26 cellular contexts compared by ENCODE assay signal in the genomic region with DNA sequence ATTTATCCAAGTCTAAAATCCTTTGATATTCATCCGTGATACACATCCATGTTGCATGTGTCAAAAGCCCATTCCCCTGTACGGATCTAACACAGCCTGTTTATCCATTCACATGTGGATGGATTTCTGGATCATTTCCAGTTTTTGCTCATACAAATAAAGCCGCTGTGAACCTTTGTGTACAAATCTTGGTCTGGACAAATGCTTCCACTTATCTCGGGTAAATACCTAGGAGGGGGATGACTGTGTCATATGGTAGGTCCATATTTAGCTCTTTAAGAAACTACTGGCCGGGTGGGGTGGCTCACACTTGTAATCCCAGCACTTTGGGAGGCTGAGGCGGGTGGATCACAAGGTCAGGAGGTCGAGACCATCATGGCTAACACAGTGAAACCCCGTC.
"Had no signal": no experiment of that assay in that cellular context is flagged by ENCODE, and none has a peak within 500 bp of the region (broad histone marks: within the 10 kb centered on the region; RNA-seq: fewer than 3 reads in every experiment).

No MANE protein-coding gene starts in this region.

- H3K4me1 ChIP-seq: body of pancreas, colonic mucosa, esophagus muscularis mucosa, right atrium auricular region had no signal

- H3K4me3 ChIP-seq: body of pancreas, colonic mucosa, esophagus muscularis mucosa, lung, right atrium auricular region, skin epidermis had no signal

- H3K27me3 ChIP-seq: body of pancreas, colonic mucosa, esophagus muscularis mucosa, right atrium auricular region had no signal

- H3K4me3 Mint-ChIP-seq: activated CD4-positive, alpha-beta T cell treated with anti-CD3 and anti-CD28 coated beads, Interleukin-2, amount 10 ng/mL, durations not matched to agents 24 days and 14 days; activated CD8-positive, alpha-beta T cell treated with anti-CD3 and anti-CD28 coated beads, Interleukin-2, amount 10 ng/mL, durations not matched to agents 7 days and 5 days; activated naive CD8-positive, alpha-beta T cell treated with anti-CD3 and anti-CD28 coated beads for 36 hours; activated T-cell treated with anti-CD3 and anti-CD28 coated beads, Interleukin-2, amount 50 U/mL, for 72 hours; mesothelial cell of epicardium; nephron progenitor cell had no signal

- ATAC-seq: activated CD8-positive, alpha-beta T cell treated with anti-CD3 and anti-CD28 coated beads, Interleukin-2, amount 10 ng/mL, durations not matched to agents 7 days and 5 days; activated T-cell treated with anti-CD3 and anti-CD28 coated beads, Interleukin-2, amount 50 U/mL, for 72 hours; body of pancreas had no signal

- H3K27ac Mint-ChIP-seq: activated CD4-positive, alpha-beta T cell treated with anti-CD3 and anti-CD28 coated beads, Interleukin-2, amount 10 ng/mL, durations not matched to agents 24 days and 14 days; activated CD8-positive, alpha-beta T cell treated with anti-CD3 and anti-CD28 coated beads, Interleukin-2, amount 10 ng/mL, durations not matched to agents 7 days and 5 days; activated naive CD8-positive, alpha-beta T cell treated with anti-CD3 and anti-CD28 coated beads for 36 hours; activated T-cell treated with anti-CD3 and anti-CD28 coated beads, Interleukin-2, amount 50 U/mL, for 72 hours; mesothelial cell of epicardium; nephron progenitor cell; progenitor cell of endocrine pancreas had no signal

- DNase-seq: activated CD4-positive, alpha-beta T cell treated with anti-CD3 and anti-CD28 coated beads, Interleukin-2, amount 10 ng/mL, durations not matched to agents 24 days and 14 days; activated CD4-positive, CD25-positive, alpha-beta regulatory T cell; activated CD8-positive, alpha-beta memory T cell treated with anti-CD3 and anti-CD28 coated beads, Interleukin-2, amount 50 U/mL, for 4 hours; activated CD8-positive, alpha-beta T cell treated with anti-CD3 and anti-CD28 coated beads, Interleukin-2, amount 10 ng/mL, durations not matched to agents 7 days and 5 days; activated gamma-delta T cell; activated naive CD8-positive, alpha-beta T cell treated with anti-CD3 and anti-CD28 coated beads for 36 hours; activated T-cell treated with anti-CD3 and anti-CD28 coated beads, Interleukin-2, amount 50 U/mL, for 72 hours; amygdala; body of pancreas; central memory CD4-positive, alpha-beta T cell; colonic mucosa; glutamatergic neuron; kidney glomerular epithelial cell; nephron progenitor cell; occipital lobe; stimulated activated CD4-positive, alpha-beta T cell treated with anti-CD3 and anti-CD28 coated beads, Interleukin-15, amount 100 ng/mL, for 24 hours; stimulated activated CD4-positive, alpha-beta T cell treated with anti-CD3 and anti-CD28 coated beads, Interleukin-4, amount 100 ng/mL, for 1 hour; stimulated activated naive CD4-positive, alpha-beta T cell; substantia nigra; T-helper 2 cell had no signal

- H3K27ac ChIP-seq: body of pancreas, colonic mucosa, esophagus muscularis mucosa, right atrium auricular region, skin epidermis had no signal

- H3K9me3 ChIP-seq: body of pancreas, colonic mucosa, right atrium auricular region had no signal

- H3K27me3 Mint-ChIP-seq: activated CD4-positive, alpha-beta T cell treated with anti-CD3 and anti-CD28 coated beads, Interleukin-2, amount 10 ng/mL, durations not matched to agents 24 days and 14 days; activated naive CD8-positive, alpha-beta T cell treated with anti-CD3 and anti-CD28 coated beads for 36 hours had no signal

- H3K4me1 Mint-ChIP-seq: activated CD4-positive, alpha-beta T cell treated with anti-CD3 and anti-CD28 coated beads, Interleukin-2, amount 10 ng/mL, durations not matched to agents 24 days and 14 days; activated naive CD8-positive, alpha-beta T cell treated with anti-CD3 and anti-CD28 coated beads for 36 hours; mesothelial cell of epicardium; nephron progenitor cell had no signal
